ENCODE assay signal across 1 cellular context in the genomic region with DNA sequence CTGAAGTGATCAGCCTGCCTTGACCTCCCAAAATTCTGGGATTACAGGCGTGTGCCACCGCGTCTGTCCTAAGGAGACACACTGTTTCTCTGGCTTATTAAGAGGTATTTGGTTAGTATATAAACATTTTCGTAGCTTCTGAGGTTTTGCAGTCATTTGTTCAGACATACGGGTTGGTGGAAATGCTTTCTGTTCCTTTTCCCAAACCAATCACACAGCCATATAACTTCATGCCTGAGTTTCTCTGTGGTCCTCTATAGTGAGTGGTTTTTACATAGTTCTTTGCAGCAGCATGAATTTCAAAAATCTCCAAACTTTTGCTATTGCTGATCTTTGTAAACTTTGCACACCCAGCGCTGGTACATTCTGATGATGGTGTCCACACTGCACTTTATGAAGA.
TF ChIP-seq lines count a peak whose summit lies in the region.

No MANE protein-coding gene starts in this region.

TF ChIP-seq in WTC11, 78 proteins besides CTCF, POLR2A, EP300 and RAD21:
- TF ChIP-seq, protein P1, sequence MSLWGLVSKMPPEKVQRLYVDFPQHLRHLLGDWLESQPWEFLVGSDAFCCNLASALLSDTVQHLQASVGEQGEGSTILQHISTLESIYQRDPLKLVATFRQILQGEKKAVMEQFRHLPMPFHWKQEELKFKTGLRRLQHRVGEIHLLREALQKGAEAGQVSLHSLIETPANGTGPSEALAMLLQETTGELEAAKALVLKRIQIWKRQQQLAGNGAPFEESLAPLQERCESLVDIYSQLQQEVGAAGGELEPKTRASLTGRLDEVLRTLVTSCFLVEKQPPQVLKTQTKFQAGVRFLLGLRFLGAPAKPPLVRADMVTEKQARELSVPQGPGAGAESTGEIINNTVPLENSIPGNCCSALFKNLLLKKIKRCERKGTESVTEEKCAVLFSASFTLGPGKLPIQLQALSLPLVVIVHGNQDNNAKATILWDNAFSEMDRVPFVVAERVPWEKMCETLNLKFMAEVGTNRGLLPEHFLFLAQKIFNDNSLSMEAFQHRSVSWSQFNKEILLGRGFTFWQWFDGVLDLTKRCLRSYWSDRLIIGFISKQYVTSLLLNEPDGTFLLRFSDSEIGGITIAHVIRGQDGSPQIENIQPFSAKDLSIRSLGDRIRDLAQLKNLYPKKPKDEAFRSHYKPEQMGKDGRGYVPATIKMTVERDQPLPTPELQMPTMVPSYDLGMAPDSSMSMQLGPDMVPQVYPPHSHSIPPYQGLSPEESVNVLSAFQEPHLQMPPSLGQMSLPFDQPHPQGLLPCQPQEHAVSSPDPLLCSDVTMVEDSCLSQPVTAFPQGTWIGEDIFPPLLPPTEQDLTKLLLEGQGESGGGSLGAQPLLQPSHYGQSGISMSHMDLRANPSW (CRISPR knock-in tag; conservative IDR thresholded peaks at IDR 0.05; ENCODE audit: low read depth), result no peak
- TF ChIP-seq NFYB (CRISPR knock-in tag; conservative IDR thresholded peaks at IDR 0.05; ENCODE audit: low read depth) (no peak), JUN (CRISPR knock-in tag; IDR thresholded peaks at IDR 0.05) (no peak), SMAD4 (CRISPR knock-in tag; IDR thresholded peaks at IDR 0.05) (no peak), NR3C1 (CRISPR knock-in tag; conservative IDR thresholded peaks at IDR 0.05; ENCODE audit: low read depth) (no peak)
- TF ChIP-seq, protein P2, sequence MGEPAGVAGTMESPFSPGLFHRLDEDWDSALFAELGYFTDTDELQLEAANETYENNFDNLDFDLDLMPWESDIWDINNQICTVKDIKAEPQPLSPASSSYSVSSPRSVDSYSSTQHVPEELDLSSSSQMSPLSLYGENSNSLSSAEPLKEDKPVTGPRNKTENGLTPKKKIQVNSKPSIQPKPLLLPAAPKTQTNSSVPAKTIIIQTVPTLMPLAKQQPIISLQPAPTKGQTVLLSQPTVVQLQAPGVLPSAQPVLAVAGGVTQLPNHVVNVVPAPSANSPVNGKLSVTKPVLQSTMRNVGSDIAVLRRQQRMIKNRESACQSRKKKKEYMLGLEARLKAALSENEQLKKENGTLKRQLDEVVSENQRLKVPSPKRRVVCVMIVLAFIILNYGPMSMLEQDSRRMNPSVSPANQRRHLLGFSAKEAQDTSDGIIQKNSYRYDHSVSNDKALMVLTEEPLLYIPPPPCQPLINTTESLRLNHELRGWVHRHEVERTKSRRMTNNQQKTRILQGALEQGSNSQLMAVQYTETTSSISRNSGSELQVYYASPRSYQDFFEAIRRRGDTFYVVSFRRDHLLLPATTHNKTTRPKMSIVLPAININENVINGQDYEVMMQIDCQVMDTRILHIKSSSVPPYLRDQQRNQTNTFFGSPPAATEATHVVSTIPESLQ (CRISPR knock-in tag; IDR thresholded peaks at IDR 0.05), result no peak
